Comparison of ENCODE assay signal across 10 cellular contexts in genomic region chr7:47405921-47406765, GRCh38.
A peak's percentile ranks its signal among the peaks of the same experiment; 100 is the strongest.
DNase-seq lines count a peak whose midpoint lies in the region; ATAC-seq and TF ChIP-seq lines count a peak whose summit lies in the region.
"Had no signal": no experiment of that assay in that cellular context is flagged by ENCODE, and none has a peak within 500 bp of the region (broad histone marks: within the 10 kb centered on the region; RNA-seq: fewer than 3 reads in every experiment).

No MANE protein-coding gene starts in this region.

- H3K4me1 Mint-ChIP-seq in neural progenitor cell: peaks cover 11% of the 10 kb centered on the region
- H3K4me1 Mint-ChIP-seq in activated CD8-positive, alpha-beta T cell treated with anti-CD3 and anti-CD28 coated beads for 36 hours (ENCODE audit: low read depth): peaks cover 7% of the 10 kb centered on the region

- peaks cover 5% of the 10 kb centered on the region for H3K27me3 Mint-ChIP-seq in neural progenitor cell (ENCODE audit: insufficient read depth, low read depth)
- no peaks in the 10 kb centered on the region for H3K27me3 Mint-ChIP-seq in activated CD8-positive, alpha-beta T cell treated with anti-CD3 and anti-CD28 coated beads for 36 hours
- H3K27me3 Mint-ChIP-seq: activated naive CD8-positive, alpha-beta T cell treated with anti-CD3 and anti-CD28 coated beads, Interleukin-2, amount 10 ng/mL, durations not matched to agents 7 days and 5 days had no signal

- H3K9me3 ChIP-seq in fibroblast of lung (ENCODE audit: control insufficient read depth, insufficient read depth, low read depth, low read length): no peaks in the 10 kb centered on the region
- H3K9me3 ChIP-seq in neural progenitor cell (ENCODE audit: low read depth): no peaks in the 10 kb centered on the region

- H3K9ac ChIP-seq in fibroblast of lung (ENCODE audit: insufficient read depth, low read length) (no peak overlapping the region), neural progenitor cell (no peak overlapping the region)

- H3K27ac Mint-ChIP-seq in neural progenitor cell: no peak overlapping the region
- no peak overlapping the region for H3K27ac Mint-ChIP-seq in activated CD8-positive, alpha-beta T cell treated with anti-CD3 and anti-CD28 coated beads for 36 hours
- H3K27ac Mint-ChIP-seq: activated naive CD8-positive, alpha-beta T cell treated with anti-CD3 and anti-CD28 coated beads, Interleukin-2, amount 10 ng/mL, durations not matched to agents 7 days and 5 days had no signal

- no peaks in the 10 kb centered on the region for H3K79me2 ChIP-seq in fibroblast of lung (ENCODE audit: control insufficient read depth, insufficient read depth, low read length)
- H3K79me2 ChIP-seq in neural progenitor cell (ENCODE audit: low read depth): no peaks in the 10 kb centered on the region

- no peak overlapping the region for H3K4me2 ChIP-seq in fibroblast of lung (ENCODE audit: extremely low read depth, insufficient read depth, low read length)
- H3K4me2 ChIP-seq in neural progenitor cell: no peak overlapping the region

- H3K36me3 ChIP-seq in fibroblast of lung (ENCODE audit: control insufficient read depth, insufficient read depth, low read length) (peaks cover 9% of the 10 kb centered on the region), neural progenitor cell (no peaks in the 10 kb centered on the region)

- no peaks in the 10 kb centered on the region for H4K20me1 ChIP-seq in fibroblast of lung (ENCODE audit: control insufficient read depth, extremely low read depth, insufficient read depth, low read length)
- H4K20me1 ChIP-seq in neural progenitor cell (ENCODE audit: low read depth): no peaks in the 10 kb centered on the region

- H3K27ac ChIP-seq in fibroblast of lung (ENCODE audit: insufficient read depth, low read length) (no peak overlapping the region), neural progenitor cell (no peak overlapping the region)

- H3K4me1 ChIP-seq in fibroblast of lung (ENCODE audit: control insufficient read depth, extremely low read depth, insufficient read depth, low read length): no peaks in the 10 kb centered on the region
- H3K4me1 ChIP-seq in neural progenitor cell: peaks cover 8% of the 10 kb centered on the region

- H3F3A ChIP-seq in neural progenitor cell (ENCODE audit: low read depth): no peaks in the 10 kb centered on the region

- peak; percentile 69 for DNase-seq in SIG-M5 treated with dmso at 0.1 percent for 504 hours (lab: John Stamatoyannopoulos, UW; ENCODE audit: unreplicated experiment)
- DNase-seq in SIG-M5 (lab: John Stamatoyannopoulos, UW): no peak
- peak; percentile 56 to 74 for DNase-seq in fibroblast of lung (ENCODE audit: low read depth in 2 of 2)
- peak; percentile 82 for DNase-seq in myocyte (ENCODE audit: low read depth)
- no peak for DNase-seq in neural progenitor cell (ENCODE audit: low spot score)
- no peak for DNase-seq in NCI-H1417 treated with DMSO at 0.1 percent for 48 hours (lab: John Stamatoyannopoulos, UW)
- DNase-seq in activated CD8-positive, alpha-beta T cell treated with anti-CD3 and anti-CD28 coated beads for 36 hours: no peak
- DNase-seq: activated naive CD8-positive, alpha-beta T cell treated with anti-CD3 and anti-CD28 coated beads, Interleukin-2, amount 10 ng/mL, durations not matched to agents 7 days and 5 days; stimulated activated naive CD4-positive, alpha-beta T cell treated with Interleukin-2 at 50 U/mL for 16 hours had no signal

- H3K4me3 Mint-ChIP-seq in neural progenitor cell: no peak overlapping the region
- H3K4me3 Mint-ChIP-seq in activated CD8-positive, alpha-beta T cell treated with anti-CD3 and anti-CD28 coated beads for 36 hours: no peak overlapping the region
- H3K4me3 Mint-ChIP-seq: activated naive CD8-positive, alpha-beta T cell treated with anti-CD3 and anti-CD28 coated beads, Interleukin-2, amount 10 ng/mL, durations not matched to agents 7 days and 5 days had no signal

- H3K27me3 ChIP-seq in fibroblast of lung (ENCODE audit: control insufficient read depth, insufficient read depth, low read length) (no peaks in the 10 kb centered on the region), neural progenitor cell (no peaks in the 10 kb centered on the region)

- no peak overlapping the region for H3K4me3 ChIP-seq in fibroblast of lung (replicated peaks in 1 of 4; ENCODE audit: control extremely low read depth in 1 of 4, insufficient read depth in 1 of 4, low read depth in 3 of 4, low read length in 4 of 4)
- H3K4me3 ChIP-seq in neural progenitor cell: no peak overlapping the region

- intact Hi-C loops in activated CD8-positive, alpha-beta T cell treated with anti-CD3 and anti-CD28 coated beads for 36 hours (cut with micrococcal nuclease): no loop called here

- H3K36me3 Mint-ChIP-seq in neural progenitor cell: peaks cover 2% of the 10 kb centered on the region
- no peaks in the 10 kb centered on the region for H3K36me3 Mint-ChIP-seq in activated CD8-positive, alpha-beta T cell treated with anti-CD3 and anti-CD28 coated beads for 36 hours (ENCODE audit: low read depth)
- H3K36me3 Mint-ChIP-seq: activated naive CD8-positive, alpha-beta T cell treated with anti-CD3 and anti-CD28 coated beads, Interleukin-2, amount 10 ng/mL, durations not matched to agents 7 days and 5 days had no signal

- TF ChIP-seq CTCF in fibroblast of lung (conservative IDR thresholded peaks at IDR 0.05 in 1 of 2, IDR thresholded peaks at IDR 0.05 in 1 of 2; ENCODE audit: low read depth in 1 of 2, low read length in 2 of 2) (no peak), neural progenitor cell (IDR thresholded peaks at IDR 0.05) (no peak)
- TF ChIP-seq CTCF in activated CD8-positive, alpha-beta T cell treated with anti-CD3 and anti-CD28 coated beads for 36 hours (IDR thresholded peaks at IDR 0.05): no peak

- no peak for ATAC-seq in HG02884 (IDR thresholded peaks at IDR 0.05; ENCODE audit: unreplicated experiment)
- no peak for ATAC-seq in activated CD8-positive, alpha-beta T cell treated with anti-CD3 and anti-CD28 coated beads for 36 hours

- no peaks in the 10 kb centered on the region for H3K9me3 Mint-ChIP-seq in neural progenitor cell
- H3K9me3 Mint-ChIP-seq in activated CD8-positive, alpha-beta T cell treated with anti-CD3 and anti-CD28 coated beads for 36 hours: no peaks in the 10 kb centered on the region
- H3K9me3 Mint-ChIP-seq: activated naive CD8-positive, alpha-beta T cell treated with anti-CD3 and anti-CD28 coated beads, Interleukin-2, amount 10 ng/mL, durations not matched to agents 7 days and 5 days had no signal

- POLR2A ChIA-PET in activated CD8-positive, alpha-beta T cell treated with anti-CD3 and anti-CD28 coated beads for 36 hours (lab: Charles Lee): no interaction called here

- H2AFZ ChIP-seq in fibroblast of lung (ENCODE audit: low read length) (no peak overlapping the region), neural progenitor cell (replicated peaks) (no peak overlapping the region)

- CTCF ChIA-PET in activated CD8-positive, alpha-beta T cell treated with anti-CD3 and anti-CD28 coated beads for 36 hours (lab: Charles Lee): no interaction called here

Comparison
In these comparisons a context has a peak if more than half of its experiments do, and no peak if none do; other contexts are left out.
1. DNase-seq: peak in SIG-M5 treated with dmso at 0.1 percent for 504 hours (single experiment), fibroblast of lung (2 of 2) and myocyte (single experiment); none in SIG-M5 (single experiment), neural progenitor cell (single experiment), NCI-H1417 treated with DMSO at 0.1 percent for 48 hours (single experiment) and activated CD8-positive, alpha-beta T cell treated with anti-CD3 and anti-CD28 coated beads for 36 hours (single experiment).